Comparison of ENCODE assay signal across 12 cellular contexts in the genomic region with DNA sequence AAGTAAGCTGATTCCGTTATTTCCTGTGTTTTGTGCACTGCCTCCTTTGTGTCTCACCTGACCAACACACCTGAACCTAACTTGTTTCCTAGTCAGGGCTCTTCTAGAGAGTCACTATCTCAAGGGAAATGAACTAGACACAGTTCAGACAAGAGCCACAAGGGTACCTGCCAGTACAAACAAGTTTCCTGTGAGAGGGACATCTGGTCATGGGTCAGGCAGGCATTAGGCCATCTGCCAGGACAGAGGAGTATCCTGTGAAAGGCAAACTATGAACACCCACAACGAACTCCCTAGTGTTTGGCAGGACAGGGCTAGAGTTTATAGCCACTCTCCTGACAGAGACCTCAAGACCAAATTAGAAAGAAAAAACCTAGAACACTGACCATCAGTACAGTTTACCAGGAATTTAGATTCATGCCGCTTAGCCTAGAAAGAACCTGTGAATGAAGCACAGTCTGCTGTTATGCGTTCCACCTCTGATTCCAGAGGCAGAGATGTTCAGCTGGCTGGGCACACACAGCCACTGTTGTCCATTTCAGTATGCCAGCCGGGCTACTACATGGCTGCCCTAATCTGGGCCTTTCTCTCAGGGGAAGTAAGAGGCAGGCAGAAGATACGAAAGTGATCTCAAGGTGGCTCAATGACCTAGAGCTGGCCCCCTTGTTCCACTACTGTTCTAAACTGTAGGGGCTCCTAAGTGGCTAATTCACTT. TPM values are rescaled to one million over a fixed set of nuclear protein-coding genes. Genes with fewer than 3 reads are reported as not detected.
A peak's percentile ranks its signal among the peaks of the same experiment; 100 is the strongest.
DNase-seq lines count a peak whose midpoint lies in the region; ATAC-seq and TF ChIP-seq lines count a peak whose summit lies in the region.
"Had no signal": no experiment of that assay in that cellular context is flagged by ENCODE, and none has a peak within 500 bp of the region (broad histone marks: within the 10 kb centered on the region; RNA-seq: fewer than 3 reads in every experiment).

No MANE protein-coding gene starts in this region.

- peaks cover 62% of the 10 kb centered on the region for H3K4me1 Mint-ChIP-seq in activated T-cell treated with anti-CD3 and anti-CD28 coated beads, Interleukin-2, amount 50 U/mL, for 72 hours (ENCODE audit: low read depth)
- H3K4me1 Mint-ChIP-seq in activated B cell treated with CpG ODN at 0.5 μM for 24 hours: peaks cover 8% of the 10 kb centered on the region
- peaks cover 28 to 51% of the 10 kb centered on the region in 2 donors for H3K4me1 Mint-ChIP-seq in stimulated activated naive B cell treated with anti-CD40 and anti-IgM and Interleukin-4, amounts not matched to agents 10 μg/mL and 1 μg/mL and 100 μg/mL, for 72 hours

- WGBS in esophagus muscularis mucosa: 77% methylated on average over 6 of the region's 6 CpGs

- ATAC-seq in activated T-cell treated with anti-CD3 and anti-CD28 coated beads, Interleukin-2, amount 50 U/mL, for 72 hours (replicated peaks in 1 of 2): peak in 1 of 2 donors; percentile 4
- no peak for ATAC-seq in activated B cell treated with CpG ODN at 0.5 μM for 24 hours (ENCODE audit: low read depth)
- peak; percentile 19 to 62 for ATAC-seq in left cardiac atrium
- ATAC-seq in stimulated activated naive B cell treated with anti-CD40 and anti-IgM and Interleukin-4, amounts not matched to agents 10 μg/mL and 1 μg/mL and 100 μg/mL, for 72 hours (replicated peaks): peak; percentile 21 to 26
- ATAC-seq in HG02588 (IDR thresholded peaks at IDR 0.05; ENCODE audit: unreplicated experiment): no peak
- no peak for ATAC-seq in GM18867 (IDR thresholded peaks at IDR 0.05; ENCODE audit: unreplicated experiment)

- H3K9me3 ChIP-seq in esophagus muscularis mucosa: no peaks in the 10 kb centered on the region

- H3K27ac ChIP-seq in esophagus muscularis mucosa (replicated peaks in 1 of 4): no peak overlapping the region

- no peak for TF ChIP-seq POLR2A in esophagus muscularis mucosa (IDR thresholded peaks at IDR 0.05; ENCODE audit: low read depth)

- no peak overlapping the region for H3K4me3 ChIP-seq in esophagus muscularis mucosa
- H3K4me3 ChIP-seq: lung had no signal

- POLR2A ChIA-PET in activated B cell treated with CpG ODN at 0.5 μM for 24 hours (lab: Charles Lee): no interaction called here

- H3K27me3 Mint-ChIP-seq in activated T-cell treated with anti-CD3 and anti-CD28 coated beads, Interleukin-2, amount 50 U/mL, for 72 hours (ENCODE audit: low read depth): no peaks in the 10 kb centered on the region
- no peaks in the 10 kb centered on the region for H3K27me3 Mint-ChIP-seq in activated B cell treated with CpG ODN at 0.5 μM for 24 hours
- H3K27me3 Mint-ChIP-seq in stimulated activated naive B cell treated with anti-CD40 and anti-IgM and Interleukin-4, amounts not matched to agents 10 μg/mL and 1 μg/mL and 100 μg/mL, for 72 hours: no peaks in the 10 kb centered on the region

- peaks cover 15 to 58% of the 10 kb centered on the region in 2 donors for H3K36me3 Mint-ChIP-seq in activated T-cell treated with anti-CD3 and anti-CD28 coated beads, Interleukin-2, amount 50 U/mL, for 72 hours (ENCODE audit: insufficient read depth in 2 of 2)
- H3K36me3 Mint-ChIP-seq in activated B cell treated with CpG ODN at 0.5 μM for 24 hours (ENCODE audit: low read depth): peaks cover 94% of the 10 kb centered on the region
- H3K36me3 Mint-ChIP-seq in stimulated activated naive B cell treated with anti-CD40 and anti-IgM and Interleukin-4, amounts not matched to agents 10 μg/mL and 1 μg/mL and 100 μg/mL, for 72 hours: peaks cover 46 to 65% of the 10 kb centered on the region in 2 donors

- TF ChIP-seq EP300 in esophagus muscularis mucosa (IDR thresholded peaks at IDR 0.05): no peak

- H3K27me3 ChIP-seq in esophagus muscularis mucosa: no peaks in the 10 kb centered on the region

- TF ChIP-seq CTCF in activated B cell treated with CpG ODN at 0.5 μM for 24 hours (IDR thresholded peaks at IDR 0.05) (no peak), esophagus muscularis mucosa (IDR thresholded peaks at IDR 0.05) (no peak)

- H3K27ac Mint-ChIP-seq in activated T-cell treated with anti-CD3 and anti-CD28 coated beads, Interleukin-2, amount 50 U/mL, for 72 hours: peak overlapping the region; percentile 95
- H3K27ac Mint-ChIP-seq in activated B cell treated with CpG ODN at 0.5 μM for 24 hours: peak overlapping the region; percentile 70
- peak overlapping the region; percentile 81 for H3K27ac Mint-ChIP-seq in stimulated activated naive B cell treated with anti-CD40 and anti-IgM and Interleukin-4, amounts not matched to agents 10 μg/mL and 1 μg/mL and 100 μg/mL, for 72 hours

- no peak for DNase-seq in activated T-cell treated with anti-CD3 and anti-CD28 coated beads, Interleukin-2, amount 50 U/mL, for 72 hours
- no peak for DNase-seq in activated T-cell treated with anti-CD3 and anti-CD28 coated beads, Interleukin-2, amount 50 U/mL, for 48 hours
- DNase-seq in activated B cell treated with CpG ODN at 0.5 μM for 24 hours (no peak), left cardiac atrium (no peak), esophagus muscularis mucosa (ENCODE audit: extremely low spot score) (no peak)
- DNase-seq in stimulated activated naive B cell treated with anti-CD40 and anti-IgM and Interleukin-4, amounts not matched to agents 10 μg/mL and 1 μg/mL and 100 μg/mL, for 72 hours: no peak
- DNase-seq: amniotic stem cell, NCI-H526 treated with DMSO at 0.1 percent for 48 hours, small intestine had no signal

- CTCF ChIA-PET in activated B cell treated with CpG ODN at 0.5 μM for 24 hours (lab: Charles Lee): interaction anchor here (1.3 kb wide), 1 partner anchor 24 kb away, joined by 3 read pairs; no protein-coding TSS in a partner anchor

- peaks cover 7 to 13% (median 11%) of the 10 kb centered on the region in 4 donors for H3K4me1 ChIP-seq in esophagus muscularis mucosa

- no peaks in the 10 kb centered on the region for H3K9me3 Mint-ChIP-seq in activated T-cell treated with anti-CD3 and anti-CD28 coated beads, Interleukin-2, amount 50 U/mL, for 72 hours
- no peaks in the 10 kb centered on the region for H3K9me3 Mint-ChIP-seq in activated B cell treated with CpG ODN at 0.5 μM for 24 hours
- H3K9me3 Mint-ChIP-seq in stimulated activated naive B cell treated with anti-CD40 and anti-IgM and Interleukin-4, amounts not matched to agents 10 μg/mL and 1 μg/mL and 100 μg/mL, for 72 hours: no peaks in the 10 kb centered on the region

- intact Hi-C loops in activated B cell treated with CpG ODN at 0.5 μM for 24 hours (cut with micrococcal nuclease): loop anchor here (10.0 kb wide), 1 partner anchor 123 kb away; no protein-coding TSS in a partner anchor
- intact Hi-C loops in left cardiac atrium (cut with DNase I): loop anchor here in 1 of 2 donors (10.0 kb wide), 1 partner anchor 123 kb away; no protein-coding TSS in a partner anchor
- intact Hi-C loops in esophagus muscularis mucosa (cut with DNase I): loop anchor here (10.0 kb wide), 2 partner anchors 143 to 323 kb away; no protein-coding TSS in a partner anchor

- H3K4me3 Mint-ChIP-seq in activated T-cell treated with anti-CD3 and anti-CD28 coated beads, Interleukin-2, amount 50 U/mL, for 72 hours: peak overlapping the region; percentile 75 to 87
- no peak overlapping the region for H3K4me3 Mint-ChIP-seq in activated B cell treated with CpG ODN at 0.5 μM for 24 hours
- peak overlapping the region; percentile 33 to 55 for H3K4me3 Mint-ChIP-seq in stimulated activated naive B cell treated with anti-CD40 and anti-IgM and Interleukin-4, amounts not matched to agents 10 μg/mL and 1 μg/mL and 100 μg/mL, for 72 hours

- peaks cover 64 to 100% (median 94%) of the 10 kb centered on the region in 4 donors for H3K36me3 ChIP-seq in esophagus muscularis mucosa

RNA-seq across cellular contexts. Expression of a gene that starts 20.7 kb away (rescaled TPM):
- total RNA-seq in activated T-cell treated with anti-CD3 and anti-CD28 coated beads, Interleukin-2, amount 50 U/mL, for 72 hours: 10 to 100 TPM; 67.4 to 72.3 TPM
- total RNA-seq in activated B cell treated with CpG ODN at 0.5 μM for 24 hours (72.7 and 81.4 TPM in 2 replicates), left cardiac atrium (10 to 100 TPM; 78.7 to 86.6 TPM), esophagus muscularis mucosa (100 to 1,000 TPM in 3 of 4 donors, 10 to 100 TPM in 1; 92.8 to 128 (median 121) TPM)

RNA-seq across cellular contexts. Expression of a gene that starts 39.0 kb away (rescaled TPM):
- 100 to 1,000 TPM; 114 TPM for total RNA-seq in activated T-cell treated with anti-CD3 and anti-CD28 coated beads, Interleukin-2, amount 50 U/mL, for 72 hours
- total RNA-seq in activated B cell treated with CpG ODN at 0.5 μM for 24 hours (57.9 and 63.2 TPM in 2 replicates), left cardiac atrium (1 to 10 TPM; 7.2 to 8.8 TPM), esophagus muscularis mucosa (10 to 100 TPM in 2 of 4 donors, 1 to 10 TPM in 2; 6.8 to 13.3 (median 10.1) TPM)

Comparison
In these comparisons a context has a peak if more than half of its experiments do, and no peak if none do; other contexts are left out.
1. ATAC-seq: peak in left cardiac atrium (2 of 2) and stimulated activated naive B cell treated with anti-CD40 and anti-IgM and Interleukin-4, amounts not matched to agents 10 μg/mL and 1 μg/mL and 100 μg/mL, for 72 hours (2 of 2); none in activated B cell treated with CpG ODN at 0.5 μM for 24 hours (single experiment), HG02588 (single experiment) and GM18867 (single experiment).
2. Peak in every context shown above with its lines, with median percentiles within 50 percentile points of each other: H3K27ac Mint-ChIP-seq.